17 cellular contexts compared by ENCODE assay signal in the genomic region with DNA sequence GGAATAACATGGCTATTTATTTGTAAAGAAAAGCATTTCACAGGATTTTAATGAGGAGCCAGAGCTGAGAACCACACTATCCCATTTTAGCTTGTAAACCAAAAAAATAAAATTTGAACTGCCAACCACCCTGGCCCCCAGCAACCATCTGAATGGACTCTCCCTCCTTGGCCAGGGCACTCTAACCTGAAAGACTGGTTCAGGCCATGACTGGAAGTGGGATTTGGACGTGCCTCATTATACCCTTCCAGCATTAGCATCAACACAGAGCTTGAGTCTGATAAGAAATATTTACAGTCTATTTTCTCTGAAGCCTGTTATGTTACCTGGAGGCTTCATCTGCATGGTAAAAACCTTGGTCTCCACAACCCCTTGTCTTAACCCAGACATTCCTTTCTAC. TPM values are rescaled to one million over a fixed set of nuclear protein-coding genes. Genes with fewer than 3 reads are reported as not detected.
DNase-seq lines count a peak whose midpoint lies in the region; ATAC-seq and TF ChIP-seq lines count a peak whose summit lies in the region.
"Had no signal": no experiment of that assay in that cellular context is flagged by ENCODE, and none has a peak within 500 bp of the region (broad histone marks: within the 10 kb centered on the region; RNA-seq: fewer than 3 reads in every experiment).

No MANE protein-coding gene starts in this region.

- H3K9me3 ChIP-seq in heart right ventricle, result peaks cover 0 to 18% (median 9%) of the 10 kb centered on the region in 11 donors
- H3K9me3 ChIP-seq in right cardiac atrium (ENCODE audit: control insufficient read depth, low read length), result no peaks in the 10 kb centered on the region
- peaks cover 0 to 14% (median 8%) of the 10 kb centered on the region in 3 donors for H3K9me3 ChIP-seq in esophagus squamous epithelium

- intact Hi-C loops in heart right ventricle (cut with DNase I), result no loop called here
- intact Hi-C loops in right cardiac atrium (cut with DNase I), result no loop called here
- intact Hi-C loops in esophagus squamous epithelium (cut with DNase I), result no loop called here

- peaks cover 27% of the 10 kb centered on the region for H3K36me3 Mint-ChIP-seq in progenitor cell of endocrine pancreas (ENCODE audit: insufficient read depth)

- TF ChIP-seq POLR2A in esophagus squamous epithelium (IDR thresholded peaks at IDR 0.05), result no peak

- peaks cover 0 to 50% (median 17%) of the 10 kb centered on the region in 9 donors for H3K4me1 ChIP-seq in heart right ventricle
- peaks cover 11% of the 10 kb centered on the region for H3K4me1 ChIP-seq in right cardiac atrium (ENCODE audit: control insufficient read depth, insufficient read depth, low read length)
- H3K4me1 ChIP-seq in esophagus squamous epithelium, result peaks cover 17 to 71% (median 26%) of the 10 kb centered on the region in 3 donors

- 71 to 76% methylated on average over 1 of the region's 1 CpG for WGBS in heart right ventricle, 2 donors
- WGBS in right cardiac atrium, result 77% methylated on average over 1 of the region's 1 CpG
- 29 to 54% methylated on average over 1 of the region's 1 CpG for WGBS in esophagus squamous epithelium, 2 donors

- no peak overlapping the region for H3K4me3 Mint-ChIP-seq in progenitor cell of endocrine pancreas (ENCODE audit: low read depth)
- H3K4me3 Mint-ChIP-seq: B cell had no signal

- H3K27me3 ChIP-seq in heart right ventricle (no peaks in the 10 kb centered on the region), right cardiac atrium (ENCODE audit: control insufficient read depth, insufficient read depth) (no peaks in the 10 kb centered on the region), esophagus squamous epithelium (no peaks in the 10 kb centered on the region)

- ATAC-seq in heart right ventricle (peak in 1 of 8 donors; percentile 32), right cardiac atrium (no peak)

- DNase-seq in heart right ventricle (no peak), right cardiac atrium (no peak), ELF-1 (ENCODE audit: low read depth, low spot score) (peak; percentile 59), esophagus squamous epithelium (lab: John Stamatoyannopoulos, UW) (no peak), progenitor cell of endocrine pancreas (ENCODE audit: low spot score, unreplicated experiment) (no peak), pons (ENCODE audit: low spot score) (no peak), activated gamma-delta T cell treated with Interleukin-2 at 50 U/mL for 16 hours (no peak)
- DNase-seq in stimulated activated CD4-positive, alpha-beta T cell treated with anti-CD3 and anti-CD28 coated beads, Interleukin-2, amount 100 ng/mL, for 48 hours, result no peak
- DNase-seq: COR-L47, DMS53, H7, KBM-7, NCI-H1105 treated with DMSO at 0.1 percent for 48 hours, NCI-H187, NCI-H446 treated with DMSO at 0.1 percent for 48 hours had no signal

- peaks cover 0 to 7% (median 0%) of the 10 kb centered on the region in 9 donors for H3K36me3 ChIP-seq in heart right ventricle
- peaks cover 0 to 24% (median 0%) of the 10 kb centered on the region in 3 donors for H3K36me3 ChIP-seq in esophagus squamous epithelium

- no peak for TF ChIP-seq CTCF in heart right ventricle (IDR thresholded peaks at IDR 0.05)
- TF ChIP-seq CTCF in esophagus squamous epithelium (IDR thresholded peaks at IDR 0.05), result no peak
- TF ChIP-seq CTCF in progenitor cell of endocrine pancreas (IDR thresholded peaks at IDR 0.05; ENCODE audit: unreplicated experiment), result no peak

- H3K4me3 ChIP-seq in heart right ventricle, result no peak overlapping the region
- no peak overlapping the region for H3K4me3 ChIP-seq in right cardiac atrium (ENCODE audit: low read length)
- no peak overlapping the region for H3K4me3 ChIP-seq in esophagus squamous epithelium
- H3K4me3 ChIP-seq: GM12878 had no signal

- peak overlapping the region; percentile 50 for H3K27ac Mint-ChIP-seq in progenitor cell of endocrine pancreas
- H3K27ac Mint-ChIP-seq: B cell had no signal

- H3K4me1 Mint-ChIP-seq in progenitor cell of endocrine pancreas (ENCODE audit: low read depth), result peaks cover 42% of the 10 kb centered on the region

- peaks cover 16% of the 10 kb centered on the region for H3K9me3 Mint-ChIP-seq in progenitor cell of endocrine pancreas (ENCODE audit: low read depth)

- H3K27me3 Mint-ChIP-seq in progenitor cell of endocrine pancreas, result no peaks in the 10 kb centered on the region
- H3K27me3 Mint-ChIP-seq: B cell had no signal

- peak overlapping the region in 6 of 10 donors; percentile 3 to 61 (median 30) for H3K27ac ChIP-seq in heart right ventricle
- no peak overlapping the region for H3K27ac ChIP-seq in right cardiac atrium (ENCODE audit: low read length)
- peak overlapping the region; percentile 29 to 80 (median 58) for H3K27ac ChIP-seq in esophagus squamous epithelium

RNA-seq across cellular contexts. Expression of a gene that starts 30.0 kb away (rescaled TPM):
- total RNA-seq in heart right ventricle (10 to 100 TPM; 54.2 to 79.7 (median 60.9) TPM), right cardiac atrium (10 to 100 TPM; 37.0 to 53.2 (median 40.8) TPM), esophagus squamous epithelium (10 to 100 TPM; 48.5 to 81.6 (median 72.1) TPM), progenitor cell of endocrine pancreas (49.1 and 51.3 TPM in 2 replicates)
- polyA plus RNA-seq in heart right ventricle (10 to 100 TPM; 37.7 to 43.5 TPM), right cardiac atrium (26.7 TPM)
